Comparison of ENCODE assay signal across 11 cellular contexts in genomic region chr11:130904380-130904779, GRCh38. TPM values are rescaled to one million over a fixed set of nuclear protein-coding genes. Genes with fewer than 3 reads are reported as not detected.
A peak's percentile ranks its signal among the peaks of the same experiment; 100 is the strongest.
DNase-seq lines count a peak whose midpoint lies in the region; ATAC-seq and TF ChIP-seq lines count a peak whose summit lies in the region.
"Had no signal": no experiment of that assay in that cellular context is flagged by ENCODE, and none has a peak within 500 bp of the region (broad histone marks: within the 10 kb centered on the region; RNA-seq: fewer than 3 reads in every experiment).

No MANE protein-coding gene starts in this region.

- ATAC-seq in activated CD8-positive, alpha-beta memory T cell treated with anti-CD3 and anti-CD28 coated beads, Interleukin-2, amount 10 ng/mL, durations not matched to agents 7 days and 5 days, result no peak
- ATAC-seq in GM19035 (IDR thresholded peaks at IDR 0.05; ENCODE audit: unreplicated experiment) (no peak), GM19351 (IDR thresholded peaks at IDR 0.05; ENCODE audit: unreplicated experiment) (no peak)

- H3K36me3 ChIP-seq in H7 (replicated peaks; ENCODE audit: control insufficient read depth, insufficient read depth, low read length) (peaks cover 24% of the 10 kb centered on the region), adipocyte (ENCODE audit: control insufficient read depth, insufficient read depth, low read length, severe bottlenecking) (peaks cover 92% of the 10 kb centered on the region), kidney epithelial cell (ENCODE audit: control insufficient read depth, insufficient read depth, low read length) (peaks cover 3% of the 10 kb centered on the region), testis (ENCODE audit: low read depth, missing control alignments) (peaks cover 4% of the 10 kb centered on the region)

- no peak overlapping the region for H3K9ac ChIP-seq in adipocyte (ENCODE audit: low read length)

- H3K4me1 Mint-ChIP-seq in activated CD8-positive, alpha-beta memory T cell treated with anti-CD3 and anti-CD28 coated beads, Interleukin-2, amount 10 ng/mL, durations not matched to agents 7 days and 5 days, result peaks cover 7% of the 10 kb centered on the region

- H3K27ac ChIP-seq in testis, result no peak overlapping the region

- H3K27me3 Mint-ChIP-seq in activated CD8-positive, alpha-beta memory T cell treated with anti-CD3 and anti-CD28 coated beads, Interleukin-2, amount 10 ng/mL, durations not matched to agents 7 days and 5 days, result no peaks in the 10 kb centered on the region
- H3K27me3 Mint-ChIP-seq: activated B cell treated with CpG ODN at 0.5 μM for 24 hours had no signal

- H3K9me3 Mint-ChIP-seq in activated CD8-positive, alpha-beta memory T cell treated with anti-CD3 and anti-CD28 coated beads, Interleukin-2, amount 10 ng/mL, durations not matched to agents 7 days and 5 days (ENCODE audit: low read depth), result no peaks in the 10 kb centered on the region
- H3K9me3 Mint-ChIP-seq: activated B cell treated with CpG ODN at 0.5 μM for 24 hours had no signal

- intact Hi-C loops in testis (cut with DNase I; ENCODE audit: low total_unique reads), result no loop called here

- peaks cover 58% of the 10 kb centered on the region for H3K36me3 Mint-ChIP-seq in activated CD8-positive, alpha-beta memory T cell treated with anti-CD3 and anti-CD28 coated beads, Interleukin-2, amount 10 ng/mL, durations not matched to agents 7 days and 5 days

- WGBS in testis, 2 donors, result 96 to 100% methylated on average over 1 of the region's 1 CpG

- TF ChIP-seq CTCF in kidney epithelial cell (IDR thresholded peaks at IDR 0.05; ENCODE audit: insufficient read depth, low read length, poor library complexity, severe bottlenecking), result peak; percentile 43
- no peak for TF ChIP-seq CTCF in testis (IDR thresholded peaks at IDR 0.05)

- no peak overlapping the region for H3K4me3 ChIP-seq in H7 (ENCODE audit: insufficient read depth, low read depth, low read length)
- no peak overlapping the region for H3K4me3 ChIP-seq in adipocyte (ENCODE audit: low read length)
- no peak overlapping the region for H3K4me3 ChIP-seq in kidney epithelial cell (ENCODE audit: low read depth, low read length)
- no peak overlapping the region for H3K4me3 ChIP-seq in testis

- H3K9me3 ChIP-seq in adipocyte (ENCODE audit: control insufficient read depth, low read length), result peaks cover 3% of the 10 kb centered on the region
- H3K9me3 ChIP-seq in testis, result no peaks in the 10 kb centered on the region

- peaks cover 19% of the 10 kb centered on the region for H3K4me1 ChIP-seq in adipocyte (ENCODE audit: control insufficient read depth, insufficient read depth, low read length)
- H3K4me1 ChIP-seq in testis, result no peaks in the 10 kb centered on the region

- H3K27me3 ChIP-seq in H7 (ENCODE audit: control insufficient read depth, insufficient read depth, low read length), result no peaks in the 10 kb centered on the region
- no peaks in the 10 kb centered on the region for H3K27me3 ChIP-seq in adipocyte (replicated peaks; ENCODE audit: control insufficient read depth, insufficient read depth, low read length)
- H3K27me3 ChIP-seq in kidney epithelial cell (ENCODE audit: control insufficient read depth, insufficient read depth, low read length), result no peaks in the 10 kb centered on the region
- H3K27me3 ChIP-seq in testis, result no peaks in the 10 kb centered on the region

- no peak overlapping the region for H3K27ac Mint-ChIP-seq in activated CD8-positive, alpha-beta memory T cell treated with anti-CD3 and anti-CD28 coated beads, Interleukin-2, amount 10 ng/mL, durations not matched to agents 7 days and 5 days
- H3K27ac Mint-ChIP-seq: activated B cell treated with CpG ODN at 0.5 μM for 24 hours had no signal

- peak; percentile 3 to 13 for DNase-seq in AML-193 (lab: John Stamatoyannopoulos, UW)
- DNase-seq in H7, result peak; percentile 29
- peak; percentile 52 for DNase-seq in adipocyte (ENCODE audit: low read depth)
- DNase-seq in kidney epithelial cell (ENCODE audit: low read depth), result no peak
- DNase-seq in activated CD8-positive, alpha-beta memory T cell treated with anti-CD3 and anti-CD28 coated beads, Interleukin-2, amount 10 ng/mL, durations not matched to agents 7 days and 5 days, result no peak
- DNase-seq in testis, result no peak
- DNase-seq: activated B cell treated with CpG ODN at 0.5 μM for 24 hours, cerebellar nuclear complex, NCI-H2081 treated with DMSO at 0.1 percent for 48 hours had no signal

- CTCF ChIA-PET in activated CD8-positive, alpha-beta memory T cell treated with anti-CD3 and anti-CD28 coated beads, Interleukin-2, amount 10 ng/mL, durations not matched to agents 7 days and 5 days (lab: Charles Lee), result interaction anchor here (0.7 to 8.8 kb wide), 5 partner anchors 9 to 961 kb away, joined by 3 to 50 read pairs (median 8); partner anchors contain the start of gene SNX19

- no peak overlapping the region for H3K4me3 Mint-ChIP-seq in activated CD8-positive, alpha-beta memory T cell treated with anti-CD3 and anti-CD28 coated beads, Interleukin-2, amount 10 ng/mL, durations not matched to agents 7 days and 5 days
- H3K4me3 Mint-ChIP-seq: activated B cell treated with CpG ODN at 0.5 μM for 24 hours had no signal

- TF ChIP-seq POLR2A in testis (IDR thresholded peaks at IDR 0.05), result no peak

RNA-seq across cellular contexts. Expression of gene SNX19, which starts 11.9 kb away (rescaled TPM):
- total RNA-seq in H7 (2014; rRNA removed; shearing (Covaris generic)), result 22.7 and 23.9 TPM in 2 replicates
- 80.1 and 96.1 TPM in 2 replicates for total RNA-seq in kidney epithelial cell
- 10 to 100 TPM; 41.5 to 43.4 TPM for total RNA-seq in activated CD8-positive, alpha-beta memory T cell treated with anti-CD3 and anti-CD28 coated beads, Interleukin-2, amount 10 ng/mL, durations not matched to agents 7 days and 5 days
- 100 to 1,000 TPM; 131 to 153 TPM for total RNA-seq in testis
- 144 TPM for polyA plus RNA-seq in testis (ENCODE audit: insufficient read depth, low read depth, low replicate concordance)

Comparison
In these comparisons a context has a peak if more than half of its experiments do, and no peak if none do; other contexts are left out.
1. DNase-seq: peak in AML-193 (2 of 2), H7 (single experiment) and adipocyte (single experiment); none in kidney epithelial cell (single experiment), activated CD8-positive, alpha-beta memory T cell treated with anti-CD3 and anti-CD28 coated beads, Interleukin-2, amount 10 ng/mL, durations not matched to agents 7 days and 5 days (single experiment) and testis (single experiment).